In genomic region chr22:31399211-31400022, GRCh38 we compare ENCODE assay signal across 8 cellular contexts. TPM values are rescaled to one million over a fixed set of nuclear protein-coding genes. Genes with fewer than 3 reads are reported as not detected.
DNase-seq lines count a peak whose midpoint lies in the region; ATAC-seq and TF ChIP-seq lines count a peak whose summit lies in the region.

A gene with protein sequence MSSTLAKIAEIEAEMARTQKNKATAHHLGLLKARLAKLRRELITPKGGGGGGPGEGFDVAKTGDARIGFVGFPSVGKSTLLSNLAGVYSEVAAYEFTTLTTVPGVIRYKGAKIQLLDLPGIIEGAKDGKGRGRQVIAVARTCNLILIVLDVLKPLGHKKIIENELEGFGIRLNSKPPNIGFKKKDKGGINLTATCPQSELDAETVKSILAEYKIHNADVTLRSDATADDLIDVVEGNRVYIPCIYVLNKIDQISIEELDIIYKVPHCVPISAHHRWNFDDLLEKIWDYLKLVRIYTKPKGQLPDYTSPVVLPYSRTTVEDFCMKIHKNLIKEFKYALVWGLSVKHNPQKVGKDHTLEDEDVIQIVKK (plus strand): TSS chr22:31399604. CDS start chr22:31399684, 80 bp downstream.

- H3K27me3 Mint-ChIP-seq in nephron (ENCODE audit: low read depth): no peaks in the 10 kb centered on the region
- peaks cover 2% of the 10 kb centered on the region for H3K27me3 Mint-ChIP-seq in stimulated activated naive CD8-positive, alpha-beta T cell treated with anti-CD3 and anti-CD28 coated beads, Interleukin-15, Interleukin-2, amounts not matched to agents 100 ng/mL and 50 ng/mL, for 24 hours

- ATAC-seq in RWPE2 (ENCODE audit: low read depth): peak; percentile 98

- H3K27ac Mint-ChIP-seq in nephron: peak within 1 kb of the TSS; percentile 84 to 98 (median 98)
- peak within 1 kb of the TSS; percentile 96 for H3K27ac Mint-ChIP-seq in stimulated activated naive CD8-positive, alpha-beta T cell treated with anti-CD3 and anti-CD28 coated beads, Interleukin-15, Interleukin-2, amounts not matched to agents 100 ng/mL and 50 ng/mL, for 24 hours

- H3K4me3 ChIP-seq in RWPE2 (ENCODE audit: severe bottlenecking) (peak within 1 kb of the TSS; percentile 54), fibroblast of pulmonary artery (replicated peaks; ENCODE audit: low read depth, low read length) (peak within 1 kb of the TSS; percentile 98)

- no peaks in the 10 kb centered on the region for H3K4me1 ChIP-seq in RWPE2 (ENCODE audit: insufficient read depth, poor library complexity, severe bottlenecking)

- H3K4me1 Mint-ChIP-seq in nephron: peaks cover 19% of the 10 kb centered on the region
- peaks cover 31% of the 10 kb centered on the region for H3K4me1 Mint-ChIP-seq in stimulated activated naive CD8-positive, alpha-beta T cell treated with anti-CD3 and anti-CD28 coated beads, Interleukin-15, Interleukin-2, amounts not matched to agents 100 ng/mL and 50 ng/mL, for 24 hours (ENCODE audit: low read depth)

- peaks cover 23% of the 10 kb centered on the region for H3K36me3 Mint-ChIP-seq in nephron (ENCODE audit: low read depth)
- peaks cover 33% of the 10 kb centered on the region for H3K36me3 Mint-ChIP-seq in stimulated activated naive CD8-positive, alpha-beta T cell treated with anti-CD3 and anti-CD28 coated beads, Interleukin-15, Interleukin-2, amounts not matched to agents 100 ng/mL and 50 ng/mL, for 24 hours (ENCODE audit: low read depth)

- H3K36me3 ChIP-seq in RWPE2 (ENCODE audit: low read depth): peaks cover 37% of the 10 kb centered on the region

- no peaks in the 10 kb centered on the region for H3K27me3 ChIP-seq in RWPE2 (ENCODE audit: insufficient read depth, poor library complexity, severe bottlenecking)

- peak within 1 kb of the TSS; percentile 96 to 98 (median 97) for H3K4me3 Mint-ChIP-seq in nephron
- peak within 1 kb of the TSS; percentile 100 for H3K4me3 Mint-ChIP-seq in stimulated activated naive CD8-positive, alpha-beta T cell treated with anti-CD3 and anti-CD28 coated beads, Interleukin-15, Interleukin-2, amounts not matched to agents 100 ng/mL and 50 ng/mL, for 24 hours

- peak within 1 kb of the TSS; percentile 42 for H3K27ac ChIP-seq in RWPE2 (ENCODE audit: poor library complexity, severe bottlenecking)

- no peaks in the 10 kb centered on the region for H3K9me3 ChIP-seq in RWPE2 (ENCODE audit: severe bottlenecking)

- TF ChIP-seq CTCF in RWPE2 (IDR thresholded peaks at IDR 0.05; ENCODE audit: poor library complexity, severe bottlenecking): no peak
- TF ChIP-seq CTCF in fibroblast of pulmonary artery (IDR thresholded peaks at IDR 0.05; ENCODE audit: low read length, missing control alignments): no peak
- TF ChIP-seq CTCF in nephron (IDR thresholded peaks at IDR 0.05; ENCODE audit: unreplicated experiment in 3 of 3): no peak

- DNase-seq in EL (peak; percentile 97), H4 (ENCODE audit: low spot score) (peak; percentile 88), LoVo (ENCODE audit: low spot score) (peak; percentile 98), RWPE2 (ENCODE audit: low spot score) (peak; percentile 95), fibroblast of pulmonary artery (ENCODE audit: low read depth) (peak; percentile 96)
- DNase-seq in activated T-helper 9 cell treated with anti-CD3 and anti-CD28 coated beads, Interleukin-2, amount 50 U/mL, for 16 hours (ENCODE audit: low read depth): peak; percentile 95

- H3K9me3 Mint-ChIP-seq in nephron: no peaks in the 10 kb centered on the region
- H3K9me3 Mint-ChIP-seq in stimulated activated naive CD8-positive, alpha-beta T cell treated with anti-CD3 and anti-CD28 coated beads, Interleukin-15, Interleukin-2, amounts not matched to agents 100 ng/mL and 50 ng/mL, for 24 hours: peaks cover 2% of the 10 kb centered on the region

RNA-seq across cellular contexts. Expression of the gene that starts here (rescaled TPM):
- total RNA-seq in H4 (2014; rRNA removed; shearing (Covaris generic)): 69.5 and 73.6 TPM in 2 replicates

Comparison
In these comparisons a context has a peak if more than half of its experiments do, and no peak if none do; other contexts are left out.
1. Peak in every context shown above with its lines: DNase-seq, ATAC-seq, H3K4me3 ChIP-seq and H3K27ac ChIP-seq.